Comparison of ENCODE assay signal across 12 cellular contexts in the genomic region with DNA sequence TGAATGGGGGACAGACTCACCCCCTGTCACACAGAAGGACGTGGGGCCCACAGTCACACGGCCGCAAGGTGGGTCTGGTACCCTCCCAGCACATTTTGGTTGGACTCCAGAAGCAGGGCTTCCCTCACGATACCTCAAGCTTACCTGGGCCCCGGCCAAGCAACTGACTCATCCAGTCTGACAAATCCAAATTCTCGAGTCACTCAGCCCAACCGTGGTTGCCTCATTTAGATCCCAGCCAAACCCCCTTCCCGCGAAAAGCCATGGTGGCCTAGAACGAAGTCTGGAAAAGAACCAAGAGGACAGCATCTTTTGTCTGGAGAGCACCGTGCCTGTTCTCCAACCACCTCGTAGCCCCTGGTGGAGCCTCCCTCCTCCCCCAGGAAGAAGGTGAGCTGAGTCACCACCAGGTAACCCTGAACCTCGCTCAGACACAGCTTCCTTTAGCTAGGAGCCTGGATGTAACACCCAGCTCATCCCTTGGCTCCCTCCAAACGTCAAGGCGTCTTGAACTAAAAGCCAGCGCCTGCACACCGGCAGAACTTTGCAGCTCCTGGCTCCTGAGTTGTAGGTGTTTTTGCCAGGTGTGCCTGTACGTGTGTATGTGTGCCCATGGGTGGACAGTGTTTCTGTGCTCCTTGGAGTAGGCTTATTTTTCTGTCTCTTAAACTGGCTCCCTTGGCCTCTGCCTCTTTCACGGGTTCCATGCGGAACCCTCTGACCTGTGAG.
DNase-seq lines count a peak whose midpoint lies in the region; ATAC-seq, FAIRE-seq and TF ChIP-seq lines count a peak whose summit lies in the region.
"Had no signal": no experiment of that assay in that cellular context is flagged by ENCODE, and none has a peak within 500 bp of the region (broad histone marks: within the 10 kb centered on the region; RNA-seq: fewer than 3 reads in every experiment).

No MANE protein-coding gene starts in this region.

- in situ Hi-C loops in ACHN (cut with HindIII; ENCODE audit: low pct_ligation_motif_present, low pct_unique_long_range_greater_than_20kb, low sequenced_read_pairs), result no loop called here
- in situ Hi-C loops in K562 (cut with MboI), result no loop called here

- H3K9me1 ChIP-seq in K562 (ENCODE audit: control insufficient read depth, insufficient read depth, low read length), result peaks cover 8% of the 10 kb centered on the region

- POLR2A ChIA-PET in K562 (lab: Yijun Ruan, JAX), result interaction anchor here (0.6 to 1.9 kb wide), 4 partner anchors 10 to 81 kb away, joined by 3 to 5 read pairs (median 4); no protein-coding TSS in a partner anchor

- no peak overlapping the region for H2BK12ac ChIP-seq in mesenchymal stem cell (ENCODE audit: low read length in 2 of 2)

- H4K20me1 ChIP-seq in K562 (replicated peaks; ENCODE audit: control insufficient read depth, insufficient read depth, low read length), result peaks cover 16% of the 10 kb centered on the region; the same call in 1 of the 2 replicates

- no peak overlapping the region for H2BK5ac ChIP-seq in mesenchymal stem cell (ENCODE audit: low read depth, low read length, poor library complexity, severe bottlenecking)

- BruUV-seq in K562 (replicated peaks; lab: Mats Ljungman, UMichigan), result no TSS peak

- CTCF ChIA-PET in K562 (lab: Yijun Ruan, JAX; ENCODE audit: low intra/inter-chr PET ratio), result no interaction called here

- no peak for TF ChIP-seq EP300 in K562 (IDR thresholded peaks at IDR 0.05; ENCODE audit: low read length)

- WGBS in K562 (ENCODE audit: insufficient coverage, low coverage, missing lambda C conversion rate), result 61% methylated on average over 20 of the region's 20 CpGs
- 89% methylated on average over 20 of the region's 20 CpGs for WGBS in mesenchymal stem cell

- H3K27ac ChIP-seq in K562 (ENCODE audit: extremely low read depth, low read depth, low read length), result no peak overlapping the region
- H3K27ac ChIP-seq in mesenchymal stem cell (ENCODE audit: low read length, poor library complexity, severe bottlenecking), result no peak overlapping the region
- H3K27ac ChIP-seq: parathyroid adenoma, tibial artery had no signal

- no peak overlapping the region for H2AK5ac ChIP-seq in mesenchymal stem cell (ENCODE audit: low read length, severe bottlenecking)

- H3K4me1 ChIP-seq in K562 (replicated peaks in 1 of 2; ENCODE audit: control insufficient read depth in 2 of 2, insufficient read depth in 2 of 2, low read length in 2 of 2) (peaks cover 35 to 44% of the 10 kb centered on the region in 2 experiments), mesenchymal stem cell (ENCODE audit: control insufficient read depth, insufficient read depth, low read depth, low read length) (peaks cover 10% of the 10 kb centered on the region)
- H3K4me1 ChIP-seq: parathyroid adenoma had no signal

- H3K23ac ChIP-seq in mesenchymal stem cell (ENCODE audit: low read length in 2 of 2), result no peak overlapping the region

- H3K18ac ChIP-seq in mesenchymal stem cell (ENCODE audit: low read depth in 1 of 2, low read length in 2 of 2), result no peak overlapping the region

- no peak overlapping the region for H3K14ac ChIP-seq in mesenchymal stem cell (ENCODE audit: low read length in 2 of 2)

- intact Hi-C loops in K562 (cut with micrococcal nuclease), result no loop called here

- H3K36me3 ChIP-seq in K562 (ENCODE audit: control insufficient read depth, insufficient read depth, low read length), result peaks cover 15% of the 10 kb centered on the region; the same call in 1 of the 3 replicates
- H3K36me3 ChIP-seq in mesenchymal stem cell (ENCODE audit: control insufficient read depth in 1 of 2, insufficient read depth in 2 of 2, low read depth in 1 of 2, low read length in 2 of 2), result peaks cover 0 to 3% of the 10 kb centered on the region in 2 experiments
- H3K36me3 ChIP-seq: tibial artery had no signal

- H2AFZ ChIP-seq in K562 (ENCODE audit: low read depth, low read length), result no peak overlapping the region
- H2AFZ ChIP-seq in mesenchymal stem cell (ENCODE audit: low read depth, low read length), result no peak overlapping the region
- H2AFZ ChIP-seq: parathyroid adenoma had no signal

- peaks cover 50% of the 10 kb centered on the region for H3K79me1 ChIP-seq in mesenchymal stem cell (replicated peaks; ENCODE audit: low read length, poor library complexity, severe bottlenecking)

- H3K27me3 ChIP-seq in K562 (ENCODE audit: control insufficient read depth in 2 of 2, insufficient read depth in 2 of 2, low read length in 2 of 2) (no peaks in the 10 kb centered on the region), mesenchymal stem cell (ENCODE audit: control insufficient read depth in 1 of 2, insufficient read depth in 1 of 2, low read length in 2 of 2) (no peaks in the 10 kb centered on the region)
- H3K27me3 ChIP-seq: tibial artery had no signal

- peak; percentile 66 for DNase-seq in ACHN
- DNase-seq in HK-2 (ENCODE audit: unreplicated experiment), result peak; percentile 50
- DNase-seq in K562 (ENCODE audit: extremely low read depth in 1 of 4, low spot score in 3 of 4), result no peak
- no peak for DNase-seq in mesenchymal stem cell
- no peak for DNase-seq in HuH-7.5 (ENCODE audit: low spot score)
- DNase-seq in Ammon's horn (ENCODE audit: low spot score), result no peak
- DNase-seq: DMS53, MM.1S had no signal

- H2BK15ac ChIP-seq in mesenchymal stem cell (ENCODE audit: low read depth, poor library complexity, severe bottlenecking), result no peak overlapping the region

- H3K79me2 ChIP-seq in K562 (ENCODE audit: control insufficient read depth, insufficient read depth, low read length), result peaks cover 75% of the 10 kb centered on the region

- no peak for TF ChIP-seq POLR2A in K562 (conservative IDR thresholded peaks at IDR 0.05)

- H3K4me2 ChIP-seq in K562 (ENCODE audit: insufficient read depth, low read length) (no peak overlapping the region), mesenchymal stem cell (ENCODE audit: low read length, poor library complexity, severe bottlenecking) (no peak overlapping the region)

- H4K8ac ChIP-seq in mesenchymal stem cell (ENCODE audit: low read length), result peak overlapping the region; percentile 7

- H3K9ac ChIP-seq in K562 (ENCODE audit: insufficient read depth in 1 of 2, low read depth in 2 of 2, low read length in 2 of 2) (peak overlapping the region in 1 of 2 experiments; percentile 82; a peak in 2 of 4 replicates), mesenchymal stem cell (ENCODE audit: low read length) (no peak overlapping the region)
- H3K9ac ChIP-seq: parathyroid adenoma had no signal

- no peak overlapping the region for H2BK120ac ChIP-seq in mesenchymal stem cell (ENCODE audit: low read depth, low read length)

- FAIRE-seq in K562 (lab: Jason Lieb, UNC), result no peak

- H3K4me3 ChIP-seq in K562 (no peak overlapping the region), mesenchymal stem cell (ENCODE audit: insufficient read depth in 1 of 2, low read depth in 1 of 2, low read length in 2 of 2) (no peak overlapping the region)
- H3K4me3 ChIP-seq: tibial artery had no signal

- H3K9me3 ChIP-seq in K562 (replicated peaks; ENCODE audit: control insufficient read depth, insufficient read depth, low read depth, low read length) (no peaks in the 10 kb centered on the region), mesenchymal stem cell (ENCODE audit: control insufficient read depth, low read length) (no peaks in the 10 kb centered on the region)
- H3K9me3 ChIP-seq: tibial artery had no signal

- H3K4ac ChIP-seq in mesenchymal stem cell (ENCODE audit: low read depth in 1 of 2, low read length in 2 of 2), result no peak overlapping the region

- no peak for ATAC-seq in K562
- ATAC-seq in HG03039 (IDR thresholded peaks at IDR 0.05; ENCODE audit: unreplicated experiment), result no peak
- no peak for ATAC-seq in GM21390 (IDR thresholded peaks at IDR 0.05; ENCODE audit: unreplicated experiment)

- TF ChIP-seq CTCF in K562 (IDR thresholded peaks at IDR 0.05 in 2 of 3, conservative IDR thresholded peaks at IDR 0.05 in 1 of 3; ENCODE audit: insufficient read depth in 2 of 3, low read depth in 1 of 3, low read length in 3 of 3), result no peak

- TF ChIP-seq RAD21 in K562 (CRISPR knock-in tag; conservative IDR thresholded peaks at IDR 0.05 in 1 of 2, IDR thresholded peaks at IDR 0.05 in 1 of 2), result no peak

- no peak overlapping the region for H4K91ac ChIP-seq in mesenchymal stem cell (ENCODE audit: low read length)

TF ChIP-seq in K562, 482 proteins besides CTCF, POLR2A, EP300 and RAD21 (continues in another document):
- TF ChIP-seq NFXL1 (CRISPR knock-in tag; IDR thresholded peaks at IDR 0.05) (no peak), BRCA1 (IDR thresholded peaks at IDR 0.05) (no peak), BRCA1 (CRISPR knock-in tag; IDR thresholded peaks at IDR 0.05) (no peak), PTTG1 (tag; IDR thresholded peaks at IDR 0.05; ENCODE audit: low read depth) (no peak), MECOM (CRISPR knock-in tag; IDR thresholded peaks at IDR 0.05) (no peak), ILF3 (IDR thresholded peaks at IDR 0.05; ENCODE audit: borderline replicate concordance) (no peak), DIDO1 (tag; IDR thresholded peaks at IDR 0.05; ENCODE audit: low read depth) (no peak), ZNF79 (CRISPR knock-in tag; IDR thresholded peaks at IDR 0.05; ENCODE audit: low read depth) (no peak), ZSCAN29 (IDR thresholded peaks at IDR 0.05) (no peak)
- TF ChIP-seq, protein P1, sequence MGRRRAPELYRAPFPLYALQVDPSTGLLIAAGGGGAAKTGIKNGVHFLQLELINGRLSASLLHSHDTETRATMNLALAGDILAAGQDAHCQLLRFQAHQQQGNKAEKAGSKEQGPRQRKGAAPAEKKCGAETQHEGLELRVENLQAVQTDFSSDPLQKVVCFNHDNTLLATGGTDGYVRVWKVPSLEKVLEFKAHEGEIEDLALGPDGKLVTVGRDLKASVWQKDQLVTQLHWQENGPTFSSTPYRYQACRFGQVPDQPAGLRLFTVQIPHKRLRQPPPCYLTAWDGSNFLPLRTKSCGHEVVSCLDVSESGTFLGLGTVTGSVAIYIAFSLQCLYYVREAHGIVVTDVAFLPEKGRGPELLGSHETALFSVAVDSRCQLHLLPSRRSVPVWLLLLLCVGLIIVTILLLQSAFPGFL (CRISPR knock-in tag; IDR thresholded peaks at IDR 0.05), result 0 out of 2 replicates have a peak, but pooled peaks have one; percentile 48
- TF ChIP-seq, protein P2, sequence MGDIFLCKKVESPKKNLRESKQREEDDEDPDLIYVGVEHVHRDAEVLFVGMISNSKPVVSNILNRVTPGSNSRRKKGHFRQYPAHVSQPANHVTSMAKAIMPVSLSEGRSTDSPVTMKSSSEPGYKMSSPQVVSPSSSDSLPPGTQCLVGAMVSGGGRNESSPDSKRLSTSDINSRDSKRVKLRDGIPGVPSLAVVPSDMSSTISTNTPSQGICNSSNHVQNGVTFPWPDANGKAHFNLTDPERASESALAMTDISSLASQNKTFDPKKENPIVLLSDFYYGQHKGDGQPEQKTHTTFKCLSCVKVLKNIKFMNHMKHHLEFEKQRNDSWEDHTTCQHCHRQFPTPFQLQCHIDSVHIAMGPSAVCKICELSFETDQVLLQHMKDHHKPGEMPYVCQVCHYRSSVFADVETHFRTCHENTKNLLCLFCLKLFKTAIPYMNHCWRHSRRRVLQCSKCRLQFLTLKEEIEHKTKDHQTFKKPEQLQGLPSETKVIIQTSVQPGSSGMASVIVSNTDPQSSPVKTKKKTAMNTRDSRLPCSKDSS (IDR thresholded peaks at IDR 0.05; ENCODE audit: low read depth, partially characterized antibody), result no peak

Comparison
In these comparisons a context has a peak if more than half of its experiments do, and no peak if none do; other contexts are left out.
1. DNase-seq: peak in ACHN (single experiment) and HK-2 (single experiment); none in K562 (0 of 4), mesenchymal stem cell (single experiment), HuH-7.5 (single experiment) and Ammon's horn (single experiment).